19 cellular contexts compared by ENCODE assay signal in genomic region chr19:904545-904944, GRCh38. TPM values are rescaled to one million over a fixed set of nuclear protein-coding genes. Genes with fewer than 3 reads are reported as not detected.
DNase-seq lines count a peak whose midpoint lies in the region; ATAC-seq and TF ChIP-seq lines count a peak whose summit lies in the region.
"Had no signal": no experiment of that assay in that cellular context is flagged by ENCODE, and none has a peak within 500 bp of the region (broad histone marks: within the 10 kb centered on the region; RNA-seq: fewer than 3 reads in every experiment).

No MANE protein-coding gene starts in this region.

- POLR2A ChIA-PET in CD4-positive, alpha-beta T cell (lab: Charles Lee) = interaction anchor here (1.5 to 11.1 kb wide), 2 partner anchors 9 to 41 kb away, joined by 6 to 183 read pairs; partner anchors contain the start of genes MED16 and RNU6-9
- POLR2A ChIA-PET in activated B cell treated with CpG ODN at 0.5 μM for 24 hours (lab: Charles Lee) = interaction anchor here (0.6 to 9.8 kb wide), 5 partner anchors 9 to 184 kb away, joined by 3 to 213 read pairs (median 6); partner anchors contain the start of genes MED16 and RNU6-9
- POLR2A ChIA-PET in naive thymus-derived CD8-positive, alpha-beta T cell (lab: Charles Lee) = interaction anchor here (0.7 to 11.8 kb wide), 5 partner anchors 10 to 1137 kb away, joined by 4 to 376 read pairs (median 19); partner anchors contain the start of genes KISS1R, MED16, R3HDM4 and RNU6-9

- H3K27ac Mint-ChIP-seq in T-helper 2 cell treated with Interferon-gamma antibody and Interleukin-4, amounts not matched to agents 5 μg/mL and 100 μg/mL, for 36 hours = peak overlapping the region; percentile 49
- peak overlapping the region; percentile 100 for H3K27ac Mint-ChIP-seq in CD4-positive, alpha-beta T cell
- peak overlapping the region; percentile 99 for H3K27ac Mint-ChIP-seq in activated B cell treated with CpG ODN at 0.5 μM for 24 hours
- peak overlapping the region; percentile 51 to 100 (median 99) for H3K27ac Mint-ChIP-seq in naive thymus-derived CD8-positive, alpha-beta T cell

- BruUV-seq in mammary epithelial cell (replicated peaks; lab: Mats Ljungman, UMichigan) = no TSS peak

- CTCF ChIA-PET in CD4-positive, alpha-beta T cell (lab: Charles Lee) = interaction anchor here (1.5 kb wide), 1 partner anchor 41 kb away, joined by 6 read pairs; no protein-coding TSS in a partner anchor
- CTCF ChIA-PET in activated B cell treated with CpG ODN at 0.5 μM for 24 hours (lab: Charles Lee) (no interaction called here), mammary epithelial cell (lab: Charles Lee; ENCODE audit: low non-redundant PET) (no interaction called here)

- H4K20me1 ChIP-seq in mammary epithelial cell (ENCODE audit: insufficient read depth, low read length) = no peaks in the 10 kb centered on the region

- peaks cover 13% of the 10 kb centered on the region for H3K36me3 Mint-ChIP-seq in T-helper 2 cell treated with Interferon-gamma antibody and Interleukin-4, amounts not matched to agents 5 μg/mL and 100 μg/mL, for 36 hours (ENCODE audit: low read depth)
- peaks cover 50% of the 10 kb centered on the region for H3K36me3 Mint-ChIP-seq in CD4-positive, alpha-beta T cell (ENCODE audit: low read depth)
- H3K36me3 Mint-ChIP-seq in activated B cell treated with CpG ODN at 0.5 μM for 24 hours (ENCODE audit: low read depth) = peaks cover 32% of the 10 kb centered on the region
- H3K36me3 Mint-ChIP-seq in naive thymus-derived CD8-positive, alpha-beta T cell = peaks cover 0 to 20% (median 3%) of the 10 kb centered on the region in 3 donors

- intact Hi-C loops in CD4-positive, alpha-beta T cell (cut with DNase I, micrococcal nuclease) = no loop called here
- intact Hi-C loops in activated B cell treated with CpG ODN at 0.5 μM for 24 hours (cut with micrococcal nuclease) = no loop called here
- intact Hi-C loops in mammary epithelial cell (cut with micrococcal nuclease) = no loop called here

- dilution Hi-C loops in mammary epithelial cell (cut with HindIII; ENCODE audit: low sequenced_read_pairs) = loop anchor here (10.0 kb wide), 1 partner anchor 140 kb away; no protein-coding TSS in a partner anchor

- no peak overlapping the region for H3K4me3 Mint-ChIP-seq in T-helper 2 cell treated with Interferon-gamma antibody and Interleukin-4, amounts not matched to agents 5 μg/mL and 100 μg/mL, for 36 hours
- H3K4me3 Mint-ChIP-seq in CD4-positive, alpha-beta T cell = no peak overlapping the region
- no peak overlapping the region for H3K4me3 Mint-ChIP-seq in activated B cell treated with CpG ODN at 0.5 μM for 24 hours
- peak overlapping the region in 6 of 10 donors; percentile 13 to 78 (median 38) for H3K4me3 Mint-ChIP-seq in naive thymus-derived CD8-positive, alpha-beta T cell

- no peak for DNase-seq in T-helper 2 cell treated with Interferon-gamma antibody and Interleukin-4, amounts not matched to agents 5 μg/mL and 100 μg/mL, for 36 hours (ENCODE audit: low spot score)
- DNase-seq in T-helper 2 cell (no peak), activated B cell treated with CpG ODN at 0.5 μM for 24 hours (no peak), GOT3 (lab: John Stamatoyannopoulos, UW) (no peak), mammary epithelial cell (no peak)
- no peak for DNase-seq in CD4-positive, alpha-beta T cell
- DNase-seq in naive thymus-derived CD8-positive, alpha-beta T cell = no peak
- DNase-seq: Caco-2, DMS53, Kasumi-1, NCI-H1930, NCI-H2171, NCI-H446 treated with DMSO at 0.1 percent for 48 hours, NCI-H82 had no signal

- no peak overlapping the region for H3K4me2 ChIP-seq in mammary epithelial cell (ENCODE audit: insufficient read depth, low read depth, low read length)
- H3K4me2 ChIP-seq: BLaER1 had no signal

- ATAC-seq in CD4-positive, alpha-beta T cell (ENCODE audit: poor library complexity) = no peak
- ATAC-seq in activated B cell treated with CpG ODN at 0.5 μM for 24 hours (ENCODE audit: low read depth) = no peak
- ATAC-seq in naive thymus-derived CD8-positive, alpha-beta T cell = no peak
- no peak for ATAC-seq in activated CD4-positive, CD25-positive, alpha-beta regulatory T cell treated with anti-CD3 and anti-CD28 coated beads, Interleukin-2, amount 50 U/mL, for 24 hours
- ATAC-seq: Right ventricle myocardium inferior had no signal

- H3K79me2 ChIP-seq in mammary epithelial cell (ENCODE audit: insufficient read depth, low read length) = peaks cover 53% of the 10 kb centered on the region

- TF ChIP-seq CTCF in CD4-positive, alpha-beta T cell (IDR thresholded peaks at IDR 0.05) = no peak
- no peak for TF ChIP-seq CTCF in activated B cell treated with CpG ODN at 0.5 μM for 24 hours (IDR thresholded peaks at IDR 0.05)
- no peak for TF ChIP-seq CTCF in mammary epithelial cell (conservative IDR thresholded peaks at IDR 0.05 in 1 of 2, IDR thresholded peaks at IDR 0.05 in 1 of 2; ENCODE audit: extremely low read depth in 1 of 2, insufficient read depth in 1 of 2, low read depth in 1 of 2, low read length in 2 of 2)

- H3K9me3 ChIP-seq in CD4-positive, alpha-beta T cell (ENCODE audit: control insufficient read depth, low read length) = no peaks in the 10 kb centered on the region
- H3K9me3 ChIP-seq in mammary epithelial cell (replicated peaks; ENCODE audit: insufficient read depth, low read length) = no peaks in the 10 kb centered on the region
- H3K9me3 ChIP-seq: BLaER1, Caco-2, HAP-1 had no signal

- H3K27ac ChIP-seq in CD4-positive, alpha-beta T cell (ENCODE audit: low read depth, low read length) = no peak overlapping the region
- no peak overlapping the region for H3K27ac ChIP-seq in mammary epithelial cell (ENCODE audit: insufficient read depth, low read depth, low read length)
- H3K27ac ChIP-seq: 22Rv1, BLaER1 had no signal

- H3K4me1 ChIP-seq in mammary epithelial cell (ENCODE audit: insufficient read depth, low read length) = peaks cover 11% of the 10 kb centered on the region
- H3K4me1 ChIP-seq: Caco-2, HAP-1 had no signal

- peaks cover 17% of the 10 kb centered on the region for H3K4me1 Mint-ChIP-seq in T-helper 2 cell treated with Interferon-gamma antibody and Interleukin-4, amounts not matched to agents 5 μg/mL and 100 μg/mL, for 36 hours (ENCODE audit: low read depth)
- H3K4me1 Mint-ChIP-seq in CD4-positive, alpha-beta T cell (ENCODE audit: low read depth) = peaks cover 57% of the 10 kb centered on the region
- peaks cover 62% of the 10 kb centered on the region for H3K4me1 Mint-ChIP-seq in activated B cell treated with CpG ODN at 0.5 μM for 24 hours
- H3K4me1 Mint-ChIP-seq in naive thymus-derived CD8-positive, alpha-beta T cell = peaks cover 12 to 77% (median 50%) of the 10 kb centered on the region in 4 donors

- no peaks in the 10 kb centered on the region for H3K27me3 Mint-ChIP-seq in T-helper 2 cell treated with Interferon-gamma antibody and Interleukin-4, amounts not matched to agents 5 μg/mL and 100 μg/mL, for 36 hours (ENCODE audit: low read depth)
- H3K27me3 Mint-ChIP-seq in CD4-positive, alpha-beta T cell = no peaks in the 10 kb centered on the region
- H3K27me3 Mint-ChIP-seq in activated B cell treated with CpG ODN at 0.5 μM for 24 hours = no peaks in the 10 kb centered on the region
- no peaks in the 10 kb centered on the region for H3K27me3 Mint-ChIP-seq in naive thymus-derived CD8-positive, alpha-beta T cell

- in situ Hi-C loops in mammary epithelial cell (cut with MboI; ENCODE audit: low sequenced_read_pairs in 2 of 2) = no loop called here

- H2AFZ ChIP-seq in mammary epithelial cell (ENCODE audit: low read depth, low read length) = no peak overlapping the region

- no peaks in the 10 kb centered on the region for H3K36me3 ChIP-seq in mammary epithelial cell (ENCODE audit: insufficient read depth, low read length)

- H3K9me3 Mint-ChIP-seq in T-helper 2 cell treated with Interferon-gamma antibody and Interleukin-4, amounts not matched to agents 5 μg/mL and 100 μg/mL, for 36 hours = no peaks in the 10 kb centered on the region
- H3K9me3 Mint-ChIP-seq in CD4-positive, alpha-beta T cell = no peaks in the 10 kb centered on the region
- H3K9me3 Mint-ChIP-seq in activated B cell treated with CpG ODN at 0.5 μM for 24 hours = no peaks in the 10 kb centered on the region
- H3K9me3 Mint-ChIP-seq in naive thymus-derived CD8-positive, alpha-beta T cell = no peaks in the 10 kb centered on the region

- H3K9ac ChIP-seq in mammary epithelial cell (ENCODE audit: insufficient read depth, low read length) = no peak overlapping the region
- H3K9ac ChIP-seq: BLaER1 had no signal

- 89% methylated on average over 8 of the region's 8 CpGs for WGBS in mammary epithelial cell (ENCODE audit: low coverage, missing lambda C conversion rate)

- H3K27me3 ChIP-seq in CD4-positive, alpha-beta T cell (ENCODE audit: control insufficient read depth, insufficient read depth, low read length) = no peaks in the 10 kb centered on the region
- H3K27me3 ChIP-seq in mammary epithelial cell (ENCODE audit: insufficient read depth, low read length) = no peaks in the 10 kb centered on the region
- H3K27me3 ChIP-seq: BLaER1 had no signal

- no peak overlapping the region for H3K4me3 ChIP-seq in mammary epithelial cell (replicated peaks in 1 of 3; ENCODE audit: insufficient read depth in 1 of 3, low read depth in 2 of 3, low read length in 3 of 3)
- H3K4me3 ChIP-seq: BLaER1, HAP-1 had no signal

RNA-seq across cellular contexts. Expression of gene R3HDM4, which starts 8.5 kb away (rescaled TPM):
- 100 to 1,000 TPM; 309 to 313 TPM for total RNA-seq in CD4-positive, alpha-beta T cell
- 174 and 189 TPM in 2 replicates for total RNA-seq in activated B cell treated with CpG ODN at 0.5 μM for 24 hours
- 100 to 1,000 TPM; 179 to 184 TPM for total RNA-seq in naive thymus-derived CD8-positive, alpha-beta T cell
- polyA plus RNA-seq in naive thymus-derived CD8-positive, alpha-beta T cell = 100 to 1,000 TPM; 137 to 238 (median 182) TPM
- total RNA-seq in mammary epithelial cell = 10 to 100 TPM; 39.3 to 53.1 TPM
- 40.1 TPM for polyA plus RNA-seq in mammary epithelial cell
- 24.4 TPM for polyA minus RNA-seq in mammary epithelial cell

RNA-seq across cellular contexts. Expression of gene RNU6-9, which starts 11.3 kb away (rescaled TPM):
- total RNA-seq in CD4-positive, alpha-beta T cell = not detected
- total RNA-seq in activated B cell treated with CpG ODN at 0.5 μM for 24 hours = not detected in 2 replicates
- not detected for total RNA-seq in naive thymus-derived CD8-positive, alpha-beta T cell
- not detected for polyA plus RNA-seq in naive thymus-derived CD8-positive, alpha-beta T cell
- not detected for total RNA-seq in mammary epithelial cell
- polyA plus RNA-seq in mammary epithelial cell = not detected
- polyA minus RNA-seq in mammary epithelial cell = not detected
- total RNA-seq: Caco-2, Right ventricle myocardium inferior had no signal

RNA-seq across cellular contexts. Expression of gene MED16, which starts 11.6 kb away (rescaled TPM):
- 10 to 100 TPM; 25.8 to 30.1 TPM for total RNA-seq in CD4-positive, alpha-beta T cell
- total RNA-seq in activated B cell treated with CpG ODN at 0.5 μM for 24 hours = 76.1 and 79.3 TPM in 2 replicates
- total RNA-seq in naive thymus-derived CD8-positive, alpha-beta T cell = 10 to 100 TPM; 65.9 to 68.8 TPM
- 100 to 1,000 TPM in 1 of 3 donors, 10 to 100 TPM in 2; 54.3 to 117 (median 72.4) TPM for polyA plus RNA-seq in naive thymus-derived CD8-positive, alpha-beta T cell
- total RNA-seq in mammary epithelial cell = 10 to 100 TPM; 22.5 to 36.1 TPM
- polyA plus RNA-seq in mammary epithelial cell = 21.7 TPM
- 15.7 TPM for polyA minus RNA-seq in mammary epithelial cell

RNA-seq across cellular contexts. Expression of gene KISS1R, which starts 12.6 kb away (rescaled TPM):
- 1 to 10 TPM; 1.5 to 1.6 TPM for total RNA-seq in CD4-positive, alpha-beta T cell
- total RNA-seq in activated B cell treated with CpG ODN at 0.5 μM for 24 hours (0.49 TPM in 2 replicates), mammary epithelial cell (not detected)
- total RNA-seq in naive thymus-derived CD8-positive, alpha-beta T cell = 1 to 10 TPM; 1.4 to 2.6 TPM
- polyA plus RNA-seq in naive thymus-derived CD8-positive, alpha-beta T cell = under 1 TPM; 0.18 to 0.58 (median 0.52) TPM
- polyA plus RNA-seq in mammary epithelial cell = 0.05 TPM
- polyA minus RNA-seq in mammary epithelial cell = not detected
- total RNA-seq: Right ventricle myocardium inferior had no signal

RNA-seq across cellular contexts. Expression of gene ARID3A, which starts 21.3 kb away (rescaled TPM):
- total RNA-seq in CD4-positive, alpha-beta T cell = 1 to 10 TPM; 3.7 to 4.1 TPM
- total RNA-seq in activated B cell treated with CpG ODN at 0.5 μM for 24 hours (67.7 and 74.9 TPM in 2 replicates), mammary epithelial cell (10 to 100 TPM in 1 of 2 donors, 1 to 10 TPM in 1; 8.2 to 17.4 TPM)
- 1 to 10 TPM; 3.5 to 5.0 TPM for total RNA-seq in naive thymus-derived CD8-positive, alpha-beta T cell
- under 1 TPM; 0.09 to 0.58 (median 0.16) TPM for polyA plus RNA-seq in naive thymus-derived CD8-positive, alpha-beta T cell
- 6.8 TPM for polyA plus RNA-seq in mammary epithelial cell
- 2.6 TPM for polyA minus RNA-seq in mammary epithelial cell

Comparison
In these comparisons a context has a peak if more than half of its experiments do, and no peak if none do; other contexts are left out.
1. H3K27ac Mint-ChIP-seq: peak in every context shown above with its lines; median percentile 100 in CD4-positive, alpha-beta T cell; 99 in activated B cell treated with CpG ODN at 0.5 μM for 24 hours; 99 in naive thymus-derived CD8-positive, alpha-beta T cell; 49 in T-helper 2 cell treated with Interferon-gamma antibody and Interleukin-4, amounts not matched to agents 5 μg/mL and 100 μg/mL, for 36 hours.
2. H3K4me3 Mint-ChIP-seq: peak in naive thymus-derived CD8-positive, alpha-beta T cell (6 of 10); none in T-helper 2 cell treated with Interferon-gamma antibody and Interleukin-4, amounts not matched to agents 5 μg/mL and 100 μg/mL, for 36 hours (single experiment), CD4-positive, alpha-beta T cell (single experiment) and activated B cell treated with CpG ODN at 0.5 μM for 24 hours (single experiment).